ENCODE assay signal across 9 cellular contexts in the genomic region with DNA sequence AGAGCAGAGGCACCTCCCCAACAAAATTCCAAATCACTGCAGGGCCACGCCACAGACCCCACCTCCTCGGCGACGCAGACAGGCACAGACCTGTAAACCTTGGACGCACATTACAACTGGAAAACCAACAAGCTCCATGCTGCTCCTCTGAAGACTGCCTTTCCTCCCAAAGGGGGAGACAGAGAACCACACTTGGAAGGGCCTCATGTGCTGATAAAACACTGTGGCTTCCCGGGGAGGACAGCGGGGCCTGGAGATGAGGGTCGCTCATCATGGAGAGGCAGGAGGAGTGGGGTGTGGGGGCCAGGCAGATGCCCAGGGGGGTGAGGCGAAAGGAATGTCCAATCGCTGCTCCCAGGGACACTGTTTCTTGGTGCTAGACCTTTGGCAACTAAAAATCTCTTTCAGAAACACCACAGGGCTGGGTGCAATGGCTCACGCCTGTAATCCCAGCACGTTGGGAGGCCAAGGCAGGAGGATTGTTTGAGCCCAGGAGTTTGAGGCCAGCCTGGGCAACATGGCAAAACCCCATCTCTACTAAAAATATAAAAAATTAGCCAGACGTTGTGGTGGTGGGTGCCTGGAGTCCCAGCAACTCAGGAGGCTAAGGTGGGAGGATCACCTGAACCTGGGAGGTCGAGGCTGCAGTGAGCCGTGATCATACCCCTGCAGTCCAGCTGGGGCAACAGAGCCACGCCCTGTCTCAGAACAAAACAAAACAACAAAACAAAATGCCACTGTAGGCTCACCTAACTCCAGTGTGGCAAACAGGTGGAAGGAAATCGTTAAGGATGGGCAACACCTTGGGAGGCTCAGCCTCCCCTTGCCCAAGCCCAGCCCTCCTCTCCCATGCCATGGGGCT. TPM values are rescaled to one million over a fixed set of nuclear protein-coding genes. Genes with fewer than 3 reads are reported as not detected.
A peak's percentile ranks its signal among the peaks of the same experiment; 100 is the strongest.
DNase-seq lines count a peak whose midpoint lies in the region; ATAC-seq and TF ChIP-seq lines count a peak whose summit lies in the region.
"Had no signal": no experiment of that assay in that cellular context is flagged by ENCODE, and none has a peak within 500 bp of the region (broad histone marks: within the 10 kb centered on the region; RNA-seq: fewer than 3 reads in every experiment).

No MANE protein-coding gene starts in this region.

- no peaks in the 10 kb centered on the region for H4K20me1 ChIP-seq in PC-3 (ENCODE audit: low read length)

- peaks cover 3% of the 10 kb centered on the region for H3K36me3 Mint-ChIP-seq in osteocyte (ENCODE audit: unreplicated experiment)

- H3K27ac ChIP-seq in PC-3 (ENCODE audit: low read length) (no peak overlapping the region), esophagus squamous epithelium (peak overlapping the region in 3 of 4 donors; percentile 2 to 48 (median 42))
- H3K27ac ChIP-seq: breast epithelium had no signal

- H3K4me3 ChIP-seq in PC-3 (ENCODE audit: low read length), result no peak overlapping the region
- no peak overlapping the region for H3K4me3 ChIP-seq in esophagus squamous epithelium
- H3K4me3 ChIP-seq: breast epithelium had no signal

- peaks cover 4% of the 10 kb centered on the region for H3K4me1 Mint-ChIP-seq in osteocyte (ENCODE audit: unreplicated experiment)

- H3F3A ChIP-seq in PC-3 (ENCODE audit: low read length, unreplicated experiment), result no peaks in the 10 kb centered on the region

- POLR2A ChIA-PET in PC-3 (lab: Charles Lee; ENCODE audit: unreplicated experiment), result no interaction called here

- WGBS in esophagus squamous epithelium, 2 donors, result 69 to 73% methylated on average over 12 to 15 of the region's 17 CpGs

- no peaks in the 10 kb centered on the region for H3K4me1 ChIP-seq in PC-3 (ENCODE audit: insufficient read depth, low read length)
- peaks cover 0 to 36% (median 7%) of the 10 kb centered on the region in 3 donors for H3K4me1 ChIP-seq in esophagus squamous epithelium
- H3K4me1 ChIP-seq: breast epithelium had no signal

- no TSS peak for BruUV-seq in PC-3 (replicated peaks; lab: Mats Ljungman, UMichigan)

- H3K27ac Mint-ChIP-seq in osteocyte (ENCODE audit: unreplicated experiment), result no peak overlapping the region

- no peaks in the 10 kb centered on the region for H3K36me3 ChIP-seq in PC-3 (ENCODE audit: low read depth, low read length)
- H3K36me3 ChIP-seq in esophagus squamous epithelium, result peaks cover 0 to 23% (median 0%) of the 10 kb centered on the region in 3 donors
- H3K36me3 ChIP-seq: breast epithelium had no signal

- no peaks in the 10 kb centered on the region for H3K9me2 ChIP-seq in PC-3 (replicated peaks; ENCODE audit: low read length)

- CTCF ChIA-PET in PC-3 (lab: Charles Lee), result interaction anchor here (0.6 to 1.5 kb wide), 9 partner anchors 14 to 204 kb away, joined by 3 to 39 read pairs (median 4); partner anchors contain the start of genes ABHD12 and GINS1

- no peaks in the 10 kb centered on the region for H3K27me3 ChIP-seq in PC-3 (ENCODE audit: low read length)
- no peaks in the 10 kb centered on the region for H3K27me3 ChIP-seq in esophagus squamous epithelium
- H3K27me3 ChIP-seq: breast epithelium had no signal

- peaks cover 16% of the 10 kb centered on the region for H3K79me2 ChIP-seq in PC-3 (ENCODE audit: low read length)

- TF ChIP-seq POLR2A in esophagus squamous epithelium (IDR thresholded peaks at IDR 0.05) (no peak), GM18505 (IDR thresholded peaks at IDR 0.05; ENCODE audit: borderline replicate concordance, extremely low read depth, insufficient read depth, insufficient read length) (no peak)

- no peaks in the 10 kb centered on the region for H3K27me3 Mint-ChIP-seq in osteocyte (ENCODE audit: unreplicated experiment)

- ATAC-seq in PC-3 (peak; percentile 89), HG02759 (IDR thresholded peaks at IDR 0.05; ENCODE audit: unreplicated experiment) (no peak), GM18505 (IDR thresholded peaks at IDR 0.05; ENCODE audit: unreplicated experiment) (no peak)

- DNase-seq in ELF-1 (ENCODE audit: low read depth, low spot score), result peak; percentile 62
- peak; percentile 54 for DNase-seq in PC-3
- DNase-seq in esophagus squamous epithelium (lab: John Stamatoyannopoulos, UW), result no peak
- no peak for DNase-seq in osteocyte (ENCODE audit: extremely low spot score, unreplicated experiment)
- DNase-seq in NCI-H1694 (lab: John Stamatoyannopoulos, UW), result no peak
- DNase-seq in DMS114 treated with DMSO at 0.1 percent for 48 hours (lab: John Stamatoyannopoulos, UW; ENCODE audit: unreplicated experiment), result no peak

- no peak overlapping the region for H3K4me3 Mint-ChIP-seq in osteocyte (ENCODE audit: unreplicated experiment)

- H3K9me3 ChIP-seq in PC-3 (ENCODE audit: low read length) (no peaks in the 10 kb centered on the region), esophagus squamous epithelium (no peaks in the 10 kb centered on the region)
- H3K9me3 ChIP-seq: breast epithelium had no signal

- H2AFZ ChIP-seq in PC-3 (ENCODE audit: low read length), result no peak overlapping the region

- no peak overlapping the region for H3K9ac ChIP-seq in PC-3 (ENCODE audit: low read length)

- no peaks in the 10 kb centered on the region for H3K9me3 Mint-ChIP-seq in osteocyte (ENCODE audit: unreplicated experiment)

- H3K4me2 ChIP-seq in PC-3 (ENCODE audit: low read length), result no peak overlapping the region

- TF ChIP-seq CTCF in PC-3 (conservative IDR thresholded peaks at IDR 0.05; ENCODE audit: low read depth, low read length), result peak; percentile 74
- peak in 5 of 6 experiments; percentile 13 to 57 (median 37) for TF ChIP-seq CTCF in esophagus squamous epithelium (IDR thresholded peaks at IDR 0.05)
- peak; percentile 44 for TF ChIP-seq CTCF in osteocyte (IDR thresholded peaks at IDR 0.05)

- intact Hi-C loops in PC-3 (cut with micrococcal nuclease) (loop anchor here (1.0 kb wide), 1 partner anchor 63 kb away; no protein-coding TSS in a partner anchor), esophagus squamous epithelium (cut with DNase I) (no loop called here)

RNA-seq across cellular contexts. Expression of gene ABHD12, which starts 53.8 kb away (rescaled TPM):
- total RNA-seq in PC-3 (2014; rRNA removed), result 48.3 and 64.2 TPM in 2 replicates
- total RNA-seq in esophagus squamous epithelium, result 10 to 100 TPM; 23.8 to 62.1 (median 36.4) TPM
- total RNA-seq in osteocyte, result 42.9 and 50.3 TPM in 2 replicates

Comparison
In these comparisons a context has a peak if more than half of its experiments do, and no peak if none do; other contexts are left out.
1. DNase-seq: peak in ELF-1 (single experiment) and PC-3 (single experiment); none in esophagus squamous epithelium (single experiment), osteocyte (single experiment), NCI-H1694 (single experiment) and DMS114 treated with DMSO at 0.1 percent for 48 hours (single experiment).
2. Peak in every context shown above with its lines, with median percentiles within 50 percentile points of each other: CTCF ChIP-seq.